Comparison of ENCODE assay signal across 19 cellular contexts in genomic region chr20:59767656-59768055, GRCh38.
"Had no signal": no experiment of that assay in that cellular context is flagged by ENCODE, and none has a peak within 500 bp of the region (broad histone marks: within the 10 kb centered on the region; RNA-seq: fewer than 3 reads in every experiment).

No MANE protein-coding gene starts in this region.

- H3K4me3 Mint-ChIP-seq: endodermal cell, natural killer cell, neural crest cell had no signal

- H3K36me3 ChIP-seq: heart left ventricle, sigmoid colon, tibial artery, upper lobe of left lung, vagina had no signal

- H3K27ac Mint-ChIP-seq: endodermal cell, natural killer cell had no signal

- ATAC-seq: esophagus mucosa, heart left ventricle, left lobe of liver, natural killer cell had no signal

- H3K9me3 Mint-ChIP-seq: endodermal cell had no signal

- H3K36me3 Mint-ChIP-seq: natural killer cell had no signal

- H3K9me3 ChIP-seq: heart left ventricle, sigmoid colon, tibial artery, upper lobe of left lung, vagina had no signal

- H3K4me3 ChIP-seq: coronary artery, heart left ventricle, sigmoid colon, skin epidermis, tibial artery, upper lobe of left lung, vagina had no signal

- H3K27me3 ChIP-seq: heart left ventricle, sigmoid colon, upper lobe of left lung, vagina had no signal

- H3K4me1 ChIP-seq: tibial artery, upper lobe of left lung, vagina had no signal

- H3K27ac ChIP-seq: coronary artery, heart left ventricle, sigmoid colon, skin epidermis, tibial artery, upper lobe of left lung, vagina had no signal

- DNase-seq: effector CD4-positive, alpha-beta T cell; endodermal cell; heart left ventricle; hippocampal formation; natural killer cell; posterior cingulate gyrus; sigmoid colon; stimulated activated CD4-positive, alpha-beta T cell treated with anti-CD3 and anti-CD28 coated beads, Interleukin-12 subunit alpha, Interleukin-12 subunit beta, amount 100 ng/mL, for 4 hours; stimulated activated CD4-positive, alpha-beta T cell treated with anti-CD3 and anti-CD28 coated beads, Interleukin-2, amount 100 ng/mL, for 48 hours; stimulated activated naive CD4-positive, alpha-beta T cell treated with Interleukin-2 at 50 U/mL for 16 hours; tibial artery; upper lobe of left lung had no signal

- FAIRE-seq: frontal cortex had no signal

- H3K4me1 Mint-ChIP-seq: endodermal cell, natural killer cell had no signal
